In genomic region chr1:97806996-97807395, GRCh38 we compare ENCODE assay signal across 24 cellular contexts.
A peak's percentile ranks its signal among the peaks of the same experiment; 100 is the strongest.
DNase-seq lines count a peak whose midpoint lies in the region; ATAC-seq, FAIRE-seq and TF ChIP-seq lines count a peak whose summit lies in the region.
"Had no signal": no experiment of that assay in that cellular context is flagged by ENCODE, and none has a peak within 500 bp of the region (broad histone marks: within the 10 kb centered on the region; RNA-seq: fewer than 3 reads in every experiment).

No MANE protein-coding gene starts in this region.

- WGBS in right cardiac atrium, result 70% methylated on average over 1 of the region's 1 CpG

- intact Hi-C loops in right cardiac atrium (cut with DNase I), result no loop called here

- H3K27me3 ChIP-seq in right cardiac atrium (ENCODE audit: control insufficient read depth, insufficient read depth), result no peaks in the 10 kb centered on the region
- H3K27me3 ChIP-seq: BLaER1, left lung had no signal

- no peak overlapping the region for H3K27ac ChIP-seq in right cardiac atrium (ENCODE audit: low read length)
- H3K27ac ChIP-seq: BLaER1, left lung, parathyroid adenoma had no signal

- FAIRE-seq in H54 (lab: Jason Lieb, UNC), result peak; percentile 15
- FAIRE-seq: islet of Langerhans, urothelium cell line had no signal

- H3K4me1 ChIP-seq in right cardiac atrium (ENCODE audit: control insufficient read depth, insufficient read depth, low read length), result no peaks in the 10 kb centered on the region
- H3K4me1 ChIP-seq: BLaER1, left lung, parathyroid adenoma had no signal

- no peak overlapping the region for H3K4me3 ChIP-seq in fibroblast of villous mesenchyme (ENCODE audit: low read depth, low read length)
- no peak overlapping the region for H3K4me3 ChIP-seq in right cardiac atrium (ENCODE audit: low read length)
- H3K4me3 ChIP-seq: BLaER1, left lung had no signal

- TF ChIP-seq CTCF in AG09319 (IDR thresholded peaks at IDR 0.05; ENCODE audit: low read depth, low read length), result no peak
- no peak for TF ChIP-seq CTCF in fibroblast of villous mesenchyme (IDR thresholded peaks at IDR 0.05; ENCODE audit: insufficient read depth, low read depth, low read length)

- no peaks in the 10 kb centered on the region for H3K9me3 ChIP-seq in right cardiac atrium (ENCODE audit: control insufficient read depth, low read length)
- H3K9me3 ChIP-seq: BLaER1, left lung had no signal

- peak; percentile 14 for DNase-seq in AG09319 (ENCODE audit: extremely low read depth, low read depth)
- no peak for DNase-seq in H54 (ENCODE audit: insufficient read length, low spot score)
- DNase-seq in fibroblast of villous mesenchyme (ENCODE audit: low read depth), result peak; percentile 26
- no peak for DNase-seq in right cardiac atrium
- DNase-seq in central memory CD4-positive, alpha-beta T cell, result no peak
- DNase-seq: activated CD8-positive, alpha-beta T cell treated with anti-CD3 and anti-CD28 coated beads, Interleukin-2, amount 10 ng/mL, durations not matched to agents 7 days and 5 days; amygdala; effector CD4-positive, alpha-beta T cell; GF-D8; left lung; mesenchymal stem cell; NCI-H1048; NCI-H187; NCI-H526; Right ventricle myocardium superior; stimulated activated CD4-positive, alpha-beta T cell treated with anti-CD3 and anti-CD28 coated beads, Interleukin-2, amount 100 ng/mL, for 24 hours; stimulated activated naive CD8-positive, alpha-beta T cell treated with anti-CD3 and anti-CD28 coated beads, Interleukin-15, Interleukin-2, amounts not matched to agents 100 U/mL and 50 U/mL, for 24 hours had no signal

- TF ChIP-seq POLR2A in H54 (IDR thresholded peaks at IDR 0.05; ENCODE audit: low read depth, low read length), result no peak

- ATAC-seq in SK-N-SH treated with all-trans-retinoic acid at 6 μM for 48 hours (peak; percentile 20; the same call in 1 of the 3 replicates), right cardiac atrium (no peak), GM18909 (IDR thresholded peaks at IDR 0.05; ENCODE audit: poor library complexity, unreplicated experiment) (no peak)
- ATAC-seq: activated CD8-positive, alpha-beta T cell treated with anti-CD3 and anti-CD28 coated beads, Interleukin-2, amount 10 ng/mL, durations not matched to agents 7 days and 5 days; left lung; Panc1; stimulated activated naive CD8-positive, alpha-beta T cell treated with anti-CD3 and anti-CD28 coated beads, Interleukin-15, Interleukin-2, amounts not matched to agents 100 U/mL and 50 U/mL, for 24 hours had no signal

TF ChIP-seq in SK-N-SH treated with all-trans-retinoic acid at 6 μM for 48 hours, 23 proteins besides CTCF, POLR2A, EP300 and RAD21:
- TF ChIP-seq ZFP30 (CRISPR knock-in tag; IDR thresholded peaks at IDR 0.05) (no peak), GLIS3 (CRISPR knock-in tag; IDR thresholded peaks at IDR 0.05) (no peak), BACH2 (CRISPR knock-in tag; IDR thresholded peaks at IDR 0.05; ENCODE audit: borderline replicate concordance) (no peak), ESRRG (CRISPR knock-in tag; IDR thresholded peaks at IDR 0.05) (no peak), TOX (CRISPR knock-in tag; IDR thresholded peaks at IDR 0.05; ENCODE audit: borderline replicate concordance) (no peak), SNAI2 (CRISPR knock-in tag; IDR thresholded peaks at IDR 0.05) (no peak), ZFP3 (CRISPR knock-in tag; IDR thresholded peaks at IDR 0.05) (no peak), CREB5 (CRISPR knock-in tag; IDR thresholded peaks at IDR 0.05; ENCODE audit: low read depth) (no peak), POU6F1 (CRISPR knock-in tag; IDR thresholded peaks at IDR 0.05; ENCODE audit: borderline replicate concordance, low read depth) (no peak), CSRNP3 (CRISPR knock-in tag; IDR thresholded peaks at IDR 0.05) (no peak), ZNF8 (CRISPR knock-in tag; IDR thresholded peaks at IDR 0.05) (no peak), ISL1 (CRISPR knock-in tag; IDR thresholded peaks at IDR 0.05) (no peak), ZC3H10 (CRISPR knock-in tag; IDR thresholded peaks at IDR 0.05) (no peak), ZNF70 (CRISPR knock-in tag; IDR thresholded peaks at IDR 0.05) (no peak), PATZ1 (CRISPR knock-in tag; IDR thresholded peaks at IDR 0.05; ENCODE audit: borderline replicate concordance) (no peak), OSR1 (CRISPR knock-in tag; IDR thresholded peaks at IDR 0.05) (no peak), PPARA (CRISPR knock-in tag; IDR thresholded peaks at IDR 0.05; ENCODE audit: borderline replicate concordance) (no peak)

Comparison
In these comparisons a context has a peak if more than half of its experiments do, and no peak if none do; other contexts are left out.
1. DNase-seq: peak in AG09319 (single experiment) and fibroblast of villous mesenchyme (single experiment); none in H54 (single experiment), right cardiac atrium (0 of 3) and central memory CD4-positive, alpha-beta T cell (single experiment).